In the genomic region with DNA sequence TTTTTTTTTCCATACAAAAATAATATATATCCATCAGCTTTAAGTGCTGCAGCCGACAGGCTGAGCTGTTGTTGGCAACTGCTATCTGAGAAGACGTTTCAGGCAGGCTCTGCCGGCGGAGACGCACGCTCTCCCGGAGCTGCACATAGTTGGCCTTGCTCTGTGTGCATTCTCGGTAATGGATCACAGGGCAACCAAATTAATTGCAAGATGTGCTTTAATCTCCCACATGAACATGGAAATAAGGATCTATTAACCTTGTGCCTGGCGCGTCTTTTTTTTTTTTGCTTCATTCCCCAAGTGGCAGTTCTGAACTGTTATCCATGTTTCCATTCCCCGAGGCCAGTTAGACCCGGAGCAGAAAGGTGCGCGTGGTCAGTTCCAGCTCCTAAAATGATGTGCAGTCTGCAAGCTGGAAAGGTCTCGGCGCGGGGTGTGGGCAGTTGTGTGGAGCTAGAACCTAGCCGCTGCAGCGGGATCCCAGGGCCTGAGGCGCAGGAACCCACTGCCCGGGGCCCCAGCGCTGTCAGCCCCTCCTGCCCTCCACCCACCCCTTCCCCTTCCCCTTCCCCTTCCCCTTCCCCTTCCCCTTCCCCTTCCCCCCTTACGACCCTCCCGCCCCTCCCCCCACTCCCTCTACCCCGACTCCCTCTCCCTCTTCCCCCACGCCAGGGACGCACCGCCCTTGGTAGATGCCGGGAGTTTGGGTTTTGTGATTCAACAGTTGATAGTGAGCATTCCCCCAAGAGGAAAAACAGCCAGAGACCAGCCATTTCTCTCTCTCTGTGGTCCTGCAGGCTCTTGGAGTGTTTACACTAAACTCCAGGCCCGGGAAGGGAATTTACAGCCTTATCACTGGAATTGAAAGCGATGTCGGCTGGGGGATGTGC, we compare ENCODE assay signal across 10 cellular contexts.
A peak's percentile ranks its signal among the peaks of the same experiment; 100 is the strongest.
DNase-seq lines count a peak whose midpoint lies in the region; TF ChIP-seq lines count a peak whose summit lies in the region.
"Had no signal": no experiment of that assay in that cellular context is flagged by ENCODE, and none has a peak within 500 bp of the region (broad histone marks: within the 10 kb centered on the region; RNA-seq: fewer than 3 reads in every experiment).

No MANE protein-coding gene starts in this region.

- H3K9me3 ChIP-seq in right atrium auricular region: peaks cover 0 to 6% of the 10 kb centered on the region in 2 donors
- H3K9me3 ChIP-seq in trophoblast cell (ENCODE audit: insufficient read depth, low read depth, low read length): no peaks in the 10 kb centered on the region

- H3K23ac ChIP-seq in trophoblast cell (ENCODE audit: low read length): no peak overlapping the region

- no peak overlapping the region for H3K18ac ChIP-seq in trophoblast cell (ENCODE audit: low read length)

- H3K9ac ChIP-seq in trophoblast cell (ENCODE audit: low read length): no peak overlapping the region

- no peak overlapping the region for H3K4ac ChIP-seq in trophoblast cell (ENCODE audit: low read depth, low read length)

- H3K4me3 ChIP-seq in right atrium auricular region: peak overlapping the region; percentile 16 to 35
- H3K4me3 ChIP-seq in trophoblast cell (ENCODE audit: low read depth, low read length): peak overlapping the region; percentile 54

- H3K79me1 ChIP-seq in trophoblast cell (ENCODE audit: low read length): no peaks in the 10 kb centered on the region

- no CpG with 5 or more reads among the region's 32 CpGs for WGBS in trophoblast cell (ENCODE audit: extremely low coverage, insufficient coverage, insufficient read length)

- no peak overlapping the region for H2BK120ac ChIP-seq in trophoblast cell (ENCODE audit: insufficient read depth, low read length, poor library complexity)

- DNase-seq in Daoy (ENCODE audit: low read depth) (peak; percentile 11), amniotic epithelial cell (ENCODE audit: low read depth) (peak; percentile 52), right atrium auricular region (ENCODE audit: low spot score) (no peak), trophoblast cell (no peak), GF-D8 (lab: John Stamatoyannopoulos, UW) (no peak), T1000 (lab: John Stamatoyannopoulos, UW) (no peak), A172 (ENCODE audit: low spot score) (no peak)
- DNase-seq in stimulated activated CD4-positive, alpha-beta T cell treated with anti-CD3 and anti-CD28 coated beads, Interleukin-12 subunit alpha, Interleukin-12 subunit beta, amount 100 ng/mL, for 4 hours: no peak
- DNase-seq: activated naive CD4-positive, alpha-beta T cell treated with anti-CD3 and anti-CD28 coated beads, Interleukin-2, amount 50 U/mL, for 16 hours; DND-41 had no signal

- no peak overlapping the region for H2AK5ac ChIP-seq in trophoblast cell (ENCODE audit: low read length)

- H4K12ac ChIP-seq in trophoblast cell (ENCODE audit: low read depth, low read length): peak overlapping the region; percentile 18

- H3K4me1 ChIP-seq in right atrium auricular region (no peaks in the 10 kb centered on the region), trophoblast cell (ENCODE audit: control insufficient read depth in 1 of 2, insufficient read depth in 2 of 2, low read length in 2 of 2) (no peaks in the 10 kb centered on the region)

- peak overlapping the region; percentile 14 for H4K91ac ChIP-seq in trophoblast cell (ENCODE audit: low read depth, low read length)

- peak overlapping the region; percentile 74 for H3K4me2 ChIP-seq in trophoblast cell (ENCODE audit: low read length)

- H2AFZ ChIP-seq in trophoblast cell (ENCODE audit: insufficient read depth, low read length, poor library complexity): peak overlapping the region; percentile 23

- H3K27ac ChIP-seq in right atrium auricular region (no peak overlapping the region), trophoblast cell (ENCODE audit: low read depth, low read length) (no peak overlapping the region)

- no peaks in the 10 kb centered on the region for H3K79me2 ChIP-seq in trophoblast cell (ENCODE audit: control insufficient read depth, insufficient read depth, low read length, poor library complexity)

- no peaks in the 10 kb centered on the region for H3K36me3 ChIP-seq in right atrium auricular region
- H3K36me3 ChIP-seq in trophoblast cell (ENCODE audit: control insufficient read depth in 1 of 2, insufficient read depth in 2 of 2, low read length in 2 of 2): no peaks in the 10 kb centered on the region

- no peak overlapping the region for H2BK12ac ChIP-seq in trophoblast cell (ENCODE audit: low read length)

- no peak for TF ChIP-seq CTCF in right atrium auricular region (IDR thresholded peaks at IDR 0.05)

- H3K14ac ChIP-seq in trophoblast cell (ENCODE audit: low read length): no peak overlapping the region

- H2BK5ac ChIP-seq in trophoblast cell (ENCODE audit: low read depth, low read length, poor library complexity): peak overlapping the region; percentile 13

- H3K27me3 ChIP-seq in right atrium auricular region (no peaks in the 10 kb centered on the region), trophoblast cell (ENCODE audit: insufficient read depth, low read length) (no peaks in the 10 kb centered on the region)

- no peak overlapping the region for H4K8ac ChIP-seq in trophoblast cell (ENCODE audit: low read depth, low read length)

Comparison
In these comparisons a context has a peak if more than half of its experiments do, and no peak if none do; other contexts are left out.
1. DNase-seq: peak in Daoy (single experiment) and amniotic epithelial cell (single experiment); none in right atrium auricular region (single experiment), trophoblast cell (0 of 2), GF-D8 (single experiment), stimulated activated CD4-positive, alpha-beta T cell treated with anti-CD3 and anti-CD28 coated beads, Interleukin-12 subunit alpha, Interleukin-12 subunit beta, amount 100 ng/mL, for 4 hours (single experiment), T1000 (single experiment) and A172 (single experiment).